14 cellular contexts compared by ENCODE assay signal in genomic region chr19:47920107-47920506, GRCh38. TPM values are rescaled to one million over a fixed set of nuclear protein-coding genes. Genes with fewer than 3 reads are reported as not detected.
DNase-seq lines count a peak whose midpoint lies in the region; ATAC-seq, FAIRE-seq and TF ChIP-seq lines count a peak whose summit lies in the region.
"Not testable (repeated sequence)": the region's sequence is repeated elsewhere in the genome, so short reads cannot be mapped to it uniquely, and the experiment has no call there.
"Had no signal": no experiment of that assay in that cellular context is flagged by ENCODE, and none has a peak within 500 bp of the region (broad histone marks: within the 10 kb centered on the region; RNA-seq: fewer than 3 reads in every experiment).

No MANE protein-coding gene starts in this region.

- H3F3A ChIP-seq in GM23338 (replicated peaks; ENCODE audit: low read depth) = not testable (repeated sequence)

- H3K4me1 ChIP-seq in A549; GM23338 (ENCODE audit: insufficient read depth); K562 (replicated peaks in 1 of 2; ENCODE audit: control insufficient read depth in 2 of 2, insufficient read depth in 2 of 2, low read length in 2 of 2); endothelial cell of umbilical vein (ENCODE audit: control insufficient read depth, extremely low read depth, insufficient read depth, low read length); right lobe of liver: not testable (repeated sequence)

- under 1% methylated on average over 13 of the region's 15 CpGs for WGBS in A549 (ENCODE audit: missing lambda C conversion rate)
- 0% methylated on average over 10 of the region's 15 CpGs for WGBS in K562 (ENCODE audit: insufficient coverage, low coverage, missing lambda C conversion rate)
- WGBS in right lobe of liver (ENCODE audit: insufficient coverage, low coverage, low lambda C conversion rate, missing lambda C conversion rate) = under 1% methylated on average over 13 of the region's 15 CpGs

- not testable (repeated sequence) for TF ChIP-seq POLR2A in A549 (IDR thresholded peaks at IDR 0.05; ENCODE audit: low read length); K562 (conservative IDR thresholded peaks at IDR 0.05); endothelial cell of umbilical vein (IDR thresholded peaks at IDR 0.05; ENCODE audit: low read depth, low read length); right lobe of liver (IDR thresholded peaks at IDR 0.05)

- TF ChIP-seq CTCF in A549 (IDR thresholded peaks at IDR 0.05) (peak; percentile 34; the same call in 2 of the 3 replicates), GM23338 (conservative IDR thresholded peaks at IDR 0.05; ENCODE audit: low read depth in 2 of 2) (peak; percentile 35 to 47), VCaP (conservative IDR thresholded peaks at IDR 0.05) (peak; percentile 35), right lobe of liver (IDR thresholded peaks at IDR 0.05) (peak; percentile 11 to 50 (median 42)), neural crest cell (conservative IDR thresholded peaks at IDR 0.05) (peak; percentile 59)
- not testable (repeated sequence) for TF ChIP-seq CTCF in K562 (IDR thresholded peaks at IDR 0.05 in 2 of 3, conservative IDR thresholded peaks at IDR 0.05 in 1 of 3; ENCODE audit: insufficient read depth in 2 of 3, low read depth in 1 of 3, low read length in 3 of 3); endothelial cell of umbilical vein (IDR thresholded peaks at IDR 0.05; ENCODE audit: extremely low read depth in 1 of 2, insufficient read depth in 1 of 2, low read depth in 1 of 2, low read length in 2 of 2)

- not testable (repeated sequence) for H3K9ac ChIP-seq in K562 (ENCODE audit: insufficient read depth in 1 of 2, low read depth in 2 of 2, low read length in 2 of 2); endothelial cell of umbilical vein (replicated peaks; ENCODE audit: extremely low read depth, insufficient read depth, low read length)

- CTCF ChIA-PET in A549 (lab: Yijun Ruan, JAX); K562 (lab: Yijun Ruan, JAX; ENCODE audit: low intra/inter-chr PET ratio); endothelial cell of umbilical vein (lab: Charles Lee): not testable (repeated sequence)

- H3K36me3 ChIP-seq in GM23338 (ENCODE audit: insufficient read depth); K562 (ENCODE audit: control insufficient read depth, insufficient read depth, low read length); endothelial cell of umbilical vein (ENCODE audit: control insufficient read depth in 2 of 2, extremely low read depth in 1 of 2, insufficient read depth in 2 of 2, low read length in 2 of 2); right lobe of liver: not testable (repeated sequence)

- H3K9me1 ChIP-seq in K562 (ENCODE audit: control insufficient read depth, insufficient read depth, low read length); endothelial cell of umbilical vein (replicated peaks; ENCODE audit: control insufficient read depth, extremely low read depth, insufficient read depth, low read length): not testable (repeated sequence)

- not testable (repeated sequence) for H3K36me3 Mint-ChIP-seq in GM23338 (ENCODE audit: low read depth); neural crest cell (ENCODE audit: low read depth)

- in situ Hi-C loops in K562 (cut with MboI) = not testable (repeated sequence)

- H3K4me3 ChIP-seq in A549; GM23338; K562; endothelial cell of umbilical vein (replicated peaks in 1 of 3; ENCODE audit: insufficient read depth in 1 of 3, low read depth in 1 of 3, low read length in 3 of 3); right lobe of liver: not testable (repeated sequence)

- not testable (repeated sequence) for BruUV-seq in K562 (replicated peaks; lab: Mats Ljungman, UMichigan); endothelial cell of umbilical vein (replicated peaks; lab: Mats Ljungman, UMichigan)

- dilution Hi-C loops in endothelial cell of umbilical vein (cut with MboI; ENCODE audit: extremely low pct_ligation_motif_present, low sequenced_read_pairs) = not testable (repeated sequence)

- DNase-seq in A549 (ENCODE audit: low read depth in 1 of 2, low spot score in 1 of 2); GM23338 (ENCODE audit: low spot score); K562 (ENCODE audit: extremely low read depth in 1 of 4, low spot score in 3 of 4); endothelial cell of umbilical vein (ENCODE audit: low read depth, low spot score); right lobe of liver; neural crest cell (ENCODE audit: low read depth, low spot score): not testable (repeated sequence)
- DNase-seq in stimulated activated naive CD8-positive, alpha-beta T cell treated with anti-CD3 and anti-CD28 coated beads, Interleukin-15, amount 100 ng/mL, for 72 hours = peak; percentile 98

- FAIRE-seq in A549 (lab: Jason Lieb, UNC); K562 (lab: Jason Lieb, UNC): not testable (repeated sequence)
- FAIRE-seq in endothelial cell of umbilical vein (lab: Jason Lieb, UNC) = peak; percentile 47

- POLR2A ChIA-PET in A549 (lab: Yijun Ruan, JAX); K562 (lab: Yijun Ruan, JAX); endothelial cell of umbilical vein (lab: Charles Lee): not testable (repeated sequence)

- not testable (repeated sequence) for H4K20me1 ChIP-seq in GM23338 (replicated peaks; ENCODE audit: insufficient read depth); K562 (replicated peaks; ENCODE audit: control insufficient read depth, insufficient read depth, low read length); endothelial cell of umbilical vein (replicated peaks; ENCODE audit: control insufficient read depth, extremely low read depth, insufficient read depth, low read length)

- H3K4me3 Mint-ChIP-seq in GM23338, neural crest cell: not testable (repeated sequence)
- H3K4me3 Mint-ChIP-seq in stimulated activated naive CD8-positive, alpha-beta T cell treated with anti-CD3 and anti-CD28 coated beads, Interleukin-15, amount 100 ng/mL, for 72 hours = peak overlapping the region in 1 of 2 donors; percentile 44

- not testable (repeated sequence) for H3K27ac ChIP-seq in A549; GM23338 (ENCODE audit: low read depth); VCaP; K562 (ENCODE audit: extremely low read depth, low read depth, low read length); endothelial cell of umbilical vein (ENCODE audit: insufficient read depth, low read depth, low read length); right lobe of liver

- H3K9me3 Mint-ChIP-seq in GM23338; neural crest cell; stimulated activated naive CD8-positive, alpha-beta T cell treated with anti-CD3 and anti-CD28 coated beads, Interleukin-15, amount 100 ng/mL, for 72 hours: not testable (repeated sequence)

- H3K79me2 ChIP-seq in GM23338 (replicated peaks; ENCODE audit: insufficient read depth); K562 (ENCODE audit: control insufficient read depth, insufficient read depth, low read length); endothelial cell of umbilical vein (ENCODE audit: control insufficient read depth, insufficient read depth, low read length): not testable (repeated sequence)

- intact Hi-C loops in K562 (cut with micrococcal nuclease); endothelial cell of umbilical vein (cut with micrococcal nuclease); right lobe of liver (cut with DNase I): not testable (repeated sequence)

- not testable (repeated sequence) for H3K4me2 ChIP-seq in A549; GM23338; K562 (ENCODE audit: insufficient read depth, low read length); endothelial cell of umbilical vein (ENCODE audit: insufficient read depth, low read length)

- not testable (repeated sequence) for H3K27me3 ChIP-seq in GM23338 (ENCODE audit: insufficient read depth); K562 (ENCODE audit: control insufficient read depth in 2 of 2, insufficient read depth in 2 of 2, low read length in 2 of 2); endothelial cell of umbilical vein (ENCODE audit: control insufficient read depth in 2 of 2, insufficient read depth in 2 of 2, low read length in 2 of 2); right lobe of liver

- H3K9me3 ChIP-seq in A549; K562 (replicated peaks; ENCODE audit: control insufficient read depth, insufficient read depth, low read depth, low read length); endothelial cell of umbilical vein (replicated peaks; ENCODE audit: control insufficient read depth, insufficient read depth, low read length); right lobe of liver: not testable (repeated sequence)

- H2AFZ ChIP-seq in GM23338; K562 (ENCODE audit: low read depth, low read length); endothelial cell of umbilical vein (ENCODE audit: low read depth, low read length): not testable (repeated sequence)

- H3K27ac Mint-ChIP-seq in GM23338; neural crest cell (ENCODE audit: unreplicated experiment); stimulated activated naive CD8-positive, alpha-beta T cell treated with anti-CD3 and anti-CD28 coated beads, Interleukin-15, amount 100 ng/mL, for 72 hours: not testable (repeated sequence)

- H3K4me1 Mint-ChIP-seq in GM23338; neural crest cell; stimulated activated naive CD8-positive, alpha-beta T cell treated with anti-CD3 and anti-CD28 coated beads, Interleukin-15, amount 100 ng/mL, for 72 hours: not testable (repeated sequence)

- not testable (repeated sequence) for H3K9me2 ChIP-seq in GM23338 (ENCODE audit: insufficient read depth)

- TF ChIP-seq RAD21 in A549 (conservative IDR thresholded peaks at IDR 0.05 in 1 of 2, IDR thresholded peaks at IDR 0.05 in 1 of 2) = peak; percentile 29 to 37; a peak in 1 of 5 replicates
- not testable (repeated sequence) for TF ChIP-seq RAD21 in K562 (CRISPR knock-in tag; conservative IDR thresholded peaks at IDR 0.05 in 1 of 2, IDR thresholded peaks at IDR 0.05 in 1 of 2)

- not testable (repeated sequence) for TF ChIP-seq EP300 in A549 (IDR thresholded peaks at IDR 0.05); K562 (IDR thresholded peaks at IDR 0.05; ENCODE audit: low read length)

- not testable (repeated sequence) for ATAC-seq in A549; GM23338; K562; right lobe of liver; stimulated activated naive CD8-positive, alpha-beta T cell treated with anti-CD3 and anti-CD28 coated beads, Interleukin-15, amount 100 ng/mL, for 72 hours

- H3K27me3 Mint-ChIP-seq in GM23338 (ENCODE audit: insufficient read depth, low read depth, poor library complexity); neural crest cell (ENCODE audit: low read depth); stimulated activated naive CD8-positive, alpha-beta T cell treated with anti-CD3 and anti-CD28 coated beads, Interleukin-15, amount 100 ng/mL, for 72 hours: not testable (repeated sequence)

RNA-seq across cellular contexts. Expression of gene SULT2A1, which starts 34.0 kb away (rescaled TPM):
- not detected in 2 replicates for polyA plus RNA-seq in A549 (2011; rRNA removed)
- polyA plus RNA-seq in A549 (2012; cell fraction: cytosol; rRNA removed) = not detected in 2 replicates
- not detected in 2 replicates for polyA plus RNA-seq in A549 (2012; cell fraction: nucleus; rRNA removed)
- polyA plus RNA-seq in A549 (2017; fragmentation: RNase III; extraction: RNeasy Plus Mini Kit Qiagen cat#74134 plus additional on column Dnase treatment) = not detected in 3 replicates
- polyA minus RNA-seq in A549 (2011; rRNA and poly(A)+ RNA removed) = not detected in 2 replicates
- total RNA-seq in GM23338 (2014; rRNA removed; shearing (Covaris generic)) = not detected in 2 replicates
- not detected in 2 replicates for polyA plus RNA-seq in GM23338 (2016; fragmentation: Nextera tagmentation; extraction: Ambion mirVana)
- not detected in 2 replicates for total RNA-seq in K562 (2011; cell fraction: chromatin; rRNA removed; ENCODE audit: low replicate concordance)
- not detected in 2 replicates for total RNA-seq in K562 (2011; cell fraction: nucleolus; rRNA removed)
- not detected in 2 replicates for total RNA-seq in K562 (2011; cell fraction: nucleoplasm; rRNA removed)
- not detected in 2 replicates for total RNA-seq in K562 (2014; rRNA removed)
- not detected in 2 replicates for total RNA-seq in K562 (2014; rRNA removed; fragmentation: Illumina TruSeq; extraction: Trizol)
- total RNA-seq in K562 (2015; rRNA removed; fragmentation: Illumina TruSeq; extraction: Trizol) = 0.11 and 0.25 TPM in 2 replicates
- total RNA-seq in K562 (2021) = 0.16 and 0.18 TPM in 2 replicates
- 0.03 and 0.04 TPM in 2 replicates for polyA plus RNA-seq in K562 (2011; rRNA removed)
- 0.10 TPM in 1 of 2 replicates, not detected in the other for polyA plus RNA-seq in K562 (2011; cell fraction: cytosol; rRNA removed)
- not detected in 2 replicates for polyA plus RNA-seq in K562 (2011; cell fraction: nucleus; rRNA removed)
- polyA plus RNA-seq in K562 (2012) = 0.13 and 0.29 TPM in 2 replicates
- 0.07 TPM in 1 of 2 replicates, not detected in the other for polyA plus RNA-seq in K562 (2014; fragmentation: Illumina TruSeq; extraction: Trizol)
- polyA plus RNA-seq in K562 (2014; fragmentation: Nextera tagmentation; extraction: Ambion mirVana) = under 1 TPM in 1 of 2 experiments, not detected in 1; 0.07 TPM
- not detected in 2 replicates for polyA plus RNA-seq in K562 (2014; rRNA removed)
- not detected in 2 replicates for polyA minus RNA-seq in K562 (2011; rRNA and poly(A)+ RNA removed)
- polyA minus RNA-seq in K562 (2011; cell fraction: cytosol; rRNA and poly(A)+ RNA removed) = not detected in 2 replicates
- not detected in 2 replicates for polyA minus RNA-seq in K562 (2011; cell fraction: nucleus; rRNA and poly(A)+ RNA removed)
- total RNA-seq in endothelial cell of umbilical vein = not detected in 2 replicates
- not detected in 2 replicates for polyA plus RNA-seq in endothelial cell of umbilical vein
- not detected in 2 replicates for polyA plus RNA-seq in endothelial cell of umbilical vein (2011; cell fraction: cytosol; rRNA removed)
- polyA plus RNA-seq in endothelial cell of umbilical vein (2011; cell fraction: nucleus; rRNA removed) = not detected in 2 replicates
- polyA plus RNA-seq in endothelial cell of umbilical vein (2012) = not detected in 2 replicates
- polyA minus RNA-seq in endothelial cell of umbilical vein = not detected in 2 replicates
- not detected for polyA minus RNA-seq in endothelial cell of umbilical vein (2011; cell fraction: cytosol; rRNA and poly(A)+ RNA removed)
- polyA minus RNA-seq in endothelial cell of umbilical vein (2011; cell fraction: nucleus; rRNA and poly(A)+ RNA removed) = not detected in 2 replicates
- total RNA-seq in right lobe of liver = 1,000 to 10,000 TPM in 1 of 6 experiments, 100 to 1,000 TPM in 5; 156 to 1,019 (median 382) TPM
- total RNA-seq in neural crest cell = not detected in 2 replicates
- total RNA-seq: A673, fibroblast of villous mesenchyme, HT1080, lower leg skin, skeletal muscle tissue had no signal
- polyA plus RNA-seq: BJ had no signal

Comparison
In these comparisons a context has a peak if more than half of its experiments do, and no peak if none do; other contexts are left out.
1. RNA of gene SULT2A1, which starts 34.0 kb away (total RNA-seq): 156 to 1,019 TPM in right lobe of liver; 0.11 to 0.25 TPM in K562, not detected in GM23338, not detected in endothelial cell of umbilical vein and not detected in neural crest cell; every median in the first group is over 100 times any median in the second.